12 cellular contexts compared by ENCODE assay signal in the genomic region with DNA sequence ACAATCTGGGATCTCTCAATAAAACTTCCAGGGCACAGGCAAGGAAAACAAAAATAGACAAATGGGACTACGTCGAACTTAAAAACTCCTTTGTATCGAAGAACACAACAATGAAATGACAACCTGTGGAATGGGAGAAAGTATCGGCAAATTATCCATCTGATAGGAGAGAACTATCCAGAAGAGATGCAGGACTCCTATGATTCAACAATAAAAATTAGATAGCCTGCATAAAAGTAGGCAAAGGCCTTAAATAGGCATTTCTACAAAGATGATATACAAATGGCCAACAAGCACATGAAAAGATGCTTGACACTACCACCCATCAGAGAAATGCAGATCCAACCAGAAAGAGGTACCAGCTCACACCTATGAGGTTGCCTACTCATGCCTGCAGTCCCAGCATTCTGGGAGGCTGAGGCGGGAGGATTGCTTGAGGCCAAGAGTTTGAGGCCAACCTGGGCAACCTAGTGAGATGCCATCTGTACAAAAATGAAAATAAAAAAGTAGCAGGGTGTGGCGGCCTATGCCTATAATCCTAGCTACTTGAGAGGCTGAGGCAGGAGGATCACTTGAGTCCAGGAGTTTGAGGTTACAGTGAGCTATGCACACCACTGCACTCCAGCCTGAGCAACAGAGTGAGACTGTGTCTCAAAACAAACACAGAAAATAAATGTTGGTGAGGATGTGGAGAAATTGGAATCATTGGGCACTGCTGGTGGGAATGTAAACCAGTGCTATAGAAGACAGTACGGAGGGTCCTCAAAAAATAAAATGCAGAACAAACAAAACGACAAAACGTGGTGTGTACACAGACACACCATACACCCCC. TPM values are rescaled to one million over a fixed set of nuclear protein-coding genes. Genes with fewer than 3 reads are reported as not detected.
DNase-seq lines count a peak whose midpoint lies in the region; ATAC-seq and TF ChIP-seq lines count a peak whose summit lies in the region.
"Had no signal": no experiment of that assay in that cellular context is flagged by ENCODE, and none has a peak within 500 bp of the region (broad histone marks: within the 10 kb centered on the region; RNA-seq: fewer than 3 reads in every experiment).

No MANE protein-coding gene starts in this region.

- POLR2A ChIA-PET in RWPE1 (lab: Yijun Ruan, JAX; ENCODE audit: low non-redundant PET) = no interaction called here

- TF ChIP-seq POLR2A in gastrocnemius medialis (IDR thresholded peaks at IDR 0.05) = no peak

- intact Hi-C loops in gastrocnemius medialis (cut with DNase I; ENCODE audit: low total_unique reads) = no loop called here
- intact Hi-C loops in activated T-helper 2 cell treated with anti-CD3 and anti-CD28 coated beads, Interferon-gamma antibody, Interleukin-2, Interleukin-4, amounts not matched to agents 10 μg/mL and 5 μg/mL and 100 μg/mL, durations not matched to agents 14 hours and 24 hours and 36 hours (cut with micrococcal nuclease) = no loop called here

- CTCF ChIA-PET in RWPE1 (lab: Yijun Ruan, JAX) = no interaction called here

- peaks cover 2% of the 10 kb centered on the region for H3K27me3 Mint-ChIP-seq in activated T-helper 2 cell treated with anti-CD3 and anti-CD28 coated beads, Interferon-gamma antibody, Interleukin-2, Interleukin-4, amounts not matched to agents 10 μg/mL and 5 μg/mL and 100 μg/mL, durations not matched to agents 14 hours and 24 hours and 36 hours (ENCODE audit: low read depth)

- no peaks in the 10 kb centered on the region for H3K9me3 ChIP-seq in gastrocnemius medialis
- H3K9me3 ChIP-seq: adrenal gland had no signal

- H3K4me1 Mint-ChIP-seq in activated T-helper 2 cell treated with anti-CD3 and anti-CD28 coated beads, Interferon-gamma antibody, Interleukin-2, Interleukin-4, amounts not matched to agents 10 μg/mL and 5 μg/mL and 100 μg/mL, durations not matched to agents 14 hours and 24 hours and 36 hours (ENCODE audit: low read depth) = no peaks in the 10 kb centered on the region

- DNase-seq in DMS53 (lab: John Stamatoyannopoulos, UW) = peak; percentile 46
- no peak for DNase-seq in DMS53 treated with DMSO at 0.1 percent for 48 hours (lab: John Stamatoyannopoulos, UW; ENCODE audit: unreplicated experiment)
- no peak for DNase-seq in RWPE1 (ENCODE audit: low spot score)
- DNase-seq in fibroblast of peridontal ligament (ENCODE audit: extremely low read depth) = peak; percentile 57
- no peak for DNase-seq in gastrocnemius medialis
- DNase-seq in activated T-helper 2 cell treated with anti-CD3 and anti-CD28 coated beads, Interferon-gamma antibody, Interleukin-2, Interleukin-4, amounts not matched to agents 10 μg/mL and 5 μg/mL and 100 μg/mL, durations not matched to agents 14 hours and 24 hours and 36 hours (ENCODE audit: low spot score) = no peak
- DNase-seq in Ammon's horn (ENCODE audit: low spot score) = no peak
- no peak for DNase-seq in NK-92 treated with Interleukin-12 subunit alpha and Interleukin-12 subunit beta, amount 100 ng/mL, for 24 hours (lab: John Stamatoyannopoulos, UW)
- DNase-seq: 8988T; NCI-H1930; stimulated activated CD4-positive, alpha-beta T cell treated with anti-CD3 and anti-CD28 coated beads, Interleukin-4, amount 100 ng/mL, for 1 hour had no signal

- H3K4me3 ChIP-seq in gastrocnemius medialis = no peak overlapping the region
- H3K4me3 ChIP-seq: adrenal gland had no signal

- H3K36me3 Mint-ChIP-seq in activated T-helper 2 cell treated with anti-CD3 and anti-CD28 coated beads, Interferon-gamma antibody, Interleukin-2, Interleukin-4, amounts not matched to agents 10 μg/mL and 5 μg/mL and 100 μg/mL, durations not matched to agents 14 hours and 24 hours and 36 hours (ENCODE audit: low read depth) = no peaks in the 10 kb centered on the region

- H3K36me3 ChIP-seq in gastrocnemius medialis = no peaks in the 10 kb centered on the region
- H3K36me3 ChIP-seq: adrenal gland had no signal

- H3K27ac ChIP-seq in RWPE1 = peak overlapping the region; percentile 94
- peak overlapping the region; percentile 34 to 65 (median 56) for H3K27ac ChIP-seq in gastrocnemius medialis

- ATAC-seq in gastrocnemius medialis = no peak

- no peak overlapping the region for H3K27ac Mint-ChIP-seq in activated T-helper 2 cell treated with anti-CD3 and anti-CD28 coated beads, Interferon-gamma antibody, Interleukin-2, Interleukin-4, amounts not matched to agents 10 μg/mL and 5 μg/mL and 100 μg/mL, durations not matched to agents 14 hours and 24 hours and 36 hours

- no peak overlapping the region for H3K4me3 Mint-ChIP-seq in activated T-helper 2 cell treated with anti-CD3 and anti-CD28 coated beads, Interferon-gamma antibody, Interleukin-2, Interleukin-4, amounts not matched to agents 10 μg/mL and 5 μg/mL and 100 μg/mL, durations not matched to agents 14 hours and 24 hours and 36 hours (ENCODE audit: low read depth)

- H3K4me1 ChIP-seq in gastrocnemius medialis = peaks cover 4 to 20% of the 10 kb centered on the region in 2 donors

- peaks cover 0 to 8% (median 0%) of the 10 kb centered on the region in 3 donors for H3K27me3 ChIP-seq in gastrocnemius medialis
- H3K27me3 ChIP-seq: adrenal gland had no signal

- TF ChIP-seq CTCF in RWPE1 (conservative IDR thresholded peaks at IDR 0.05; ENCODE audit: low read depth) (no peak), gastrocnemius medialis (IDR thresholded peaks at IDR 0.05 in 4 of 5, conservative IDR thresholded peaks at IDR 0.05 in 1 of 5) (no peak)

- H3K9me3 Mint-ChIP-seq in activated T-helper 2 cell treated with anti-CD3 and anti-CD28 coated beads, Interferon-gamma antibody, Interleukin-2, Interleukin-4, amounts not matched to agents 10 μg/mL and 5 μg/mL and 100 μg/mL, durations not matched to agents 14 hours and 24 hours and 36 hours = peaks cover 4% of the 10 kb centered on the region

- in situ Hi-C loops in gastrocnemius medialis (cut with MboI; ENCODE audit: low sequenced_read_pairs in 4 of 4) = no loop called here

RNA-seq across cellular contexts. Expression of a gene that starts 21.6 kb away (rescaled TPM):
- total RNA-seq in gastrocnemius medialis = 1 to 10 TPM; 1.9 to 9.3 (median 2.2) TPM
- not detected in 2 replicates for total RNA-seq in activated T-helper 2 cell treated with anti-CD3 and anti-CD28 coated beads, Interferon-gamma antibody, Interleukin-2, Interleukin-4, amounts not matched to agents 10 μg/mL and 5 μg/mL and 100 μg/mL, durations not matched to agents 14 hours and 24 hours and 36 hours

Comparison
In these comparisons a context has a peak if more than half of its experiments do, and no peak if none do; other contexts are left out.
1. DNase-seq: peak in DMS53 (single experiment) and fibroblast of peridontal ligament (single experiment); none in DMS53 treated with DMSO at 0.1 percent for 48 hours (single experiment), RWPE1 (single experiment), gastrocnemius medialis (0 of 2), activated T-helper 2 cell treated with anti-CD3 and anti-CD28 coated beads, Interferon-gamma antibody, Interleukin-2, Interleukin-4, amounts not matched to agents 10 μg/mL and 5 μg/mL and 100 μg/mL, durations not matched to agents 14 hours and 24 hours and 36 hours (single experiment), Ammon's horn (single experiment) and NK-92 treated with Interleukin-12 subunit alpha and Interleukin-12 subunit beta, amount 100 ng/mL, for 24 hours (single experiment).